Comparison of ENCODE assay signal across 20 cellular contexts in the genomic region with DNA sequence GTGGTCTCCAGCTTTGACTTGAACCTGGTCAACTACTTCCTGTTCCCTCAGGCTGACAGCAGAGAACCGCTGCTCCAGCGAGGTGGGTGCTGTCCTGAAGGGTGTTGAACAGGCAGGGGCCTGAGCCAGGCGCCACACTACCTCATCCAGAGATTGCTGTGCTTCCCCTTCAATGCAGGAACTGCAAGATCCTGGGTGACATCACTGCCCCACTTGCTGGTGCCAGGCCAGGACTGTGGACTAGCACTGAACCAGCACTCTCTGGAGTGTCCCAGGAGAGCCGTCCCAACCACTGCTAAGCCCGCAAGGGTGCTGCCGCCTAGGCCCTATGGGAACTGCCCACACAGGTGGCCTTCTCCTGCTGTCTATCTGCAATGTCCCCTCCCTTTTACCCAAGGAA. TPM values are rescaled to one million over a fixed set of nuclear protein-coding genes. Genes with fewer than 3 reads are reported as not detected.
"Had no signal": no experiment of that assay in that cellular context is flagged by ENCODE, and none has a peak within 500 bp of the region (broad histone marks: within the 10 kb centered on the region; RNA-seq: fewer than 3 reads in every experiment).

No MANE protein-coding gene starts in this region.

- H3K4me3 ChIP-seq: adrenal gland, ascending aorta, dorsolateral prefrontal cortex, esophagus squamous epithelium, gastroesophageal sphincter, lung, testis, vagina had no signal

- H3K9me3 Mint-ChIP-seq: natural killer cell treated with Interleukin-12 subunit alpha and Interleukin-12 subunit beta and Interleukin-15 and Interleukin-18, amount 100 ng/mL, for 72 hours; stimulated activated memory B cell treated with anti-CD40 and anti-IgM and Interleukin-4, amounts not matched to agents 10 μg/mL and 1 μg/mL and 100 μg/mL, for 72 hours; T-cell; T-helper 2 cell treated with Interferon-gamma antibody and Interleukin-4, amounts not matched to agents 5 μg/mL and 100 μg/mL, for 36 hours had no signal

- H3K4me1 Mint-ChIP-seq: stimulated activated memory B cell treated with anti-CD40 and anti-IgM and Interleukin-4, amounts not matched to agents 10 μg/mL and 1 μg/mL and 100 μg/mL, for 72 hours had no signal

- ATAC-seq: activated CD8-positive, alpha-beta T cell treated with anti-CD3 and anti-CD28 coated beads, Interleukin-2, amount 10 ng/mL, durations not matched to agents 7 days and 5 days; gastroesophageal sphincter; left colon; stimulated activated memory B cell treated with anti-CD40 and anti-IgM and Interleukin-4, amounts not matched to agents 10 μg/mL and 1 μg/mL and 100 μg/mL, for 72 hours had no signal

- DNase-seq: activated CD4-positive, CD25-positive, alpha-beta regulatory T cell treated with anti-CD3 and anti-CD28 coated beads, Interleukin-2, amount 50 U/mL, for 72 hours; activated CD8-positive, alpha-beta T cell treated with anti-CD3 and anti-CD28 coated beads, Interleukin-2, amount 10 ng/mL, durations not matched to agents 7 days and 5 days; brain microvascular endothelial cell; esophagus squamous epithelium; left colon; small intestine; trophoblast cell; WERI-Rb-1 had no signal

- H3K27me3 ChIP-seq: adrenal gland, ascending aorta, brain microvascular endothelial cell, testis, vagina had no signal

- H3K9me3 ChIP-seq: adrenal gland, ascending aorta, esophagus squamous epithelium, gastroesophageal sphincter, testis, vagina had no signal

- H3K27ac Mint-ChIP-seq: activated CD8-positive, alpha-beta T cell treated with anti-CD3 and anti-CD28 coated beads, Interleukin-2, amount 10 ng/mL, durations not matched to agents 7 days and 5 days; activated naive CD8-positive, alpha-beta T cell; natural killer cell treated with Interleukin-12 subunit alpha and Interleukin-12 subunit beta and Interleukin-15 and Interleukin-18, amount 100 ng/mL, for 72 hours; stimulated activated memory B cell treated with anti-CD40 and anti-IgM and Interleukin-4, amounts not matched to agents 10 μg/mL and 1 μg/mL and 100 μg/mL, for 72 hours; T-cell; T-helper 2 cell treated with Interferon-gamma antibody and Interleukin-4, amounts not matched to agents 5 μg/mL and 100 μg/mL, for 36 hours had no signal

- H3K4me1 ChIP-seq: adrenal gland, ascending aorta, gastroesophageal sphincter, testis, vagina had no signal

- H3K27me3 Mint-ChIP-seq: activated naive CD8-positive, alpha-beta T cell; natural killer cell treated with Interleukin-12 subunit alpha and Interleukin-12 subunit beta and Interleukin-15 and Interleukin-18, amount 100 ng/mL, for 72 hours; T-cell had no signal

- H3K36me3 ChIP-seq: adrenal gland, ascending aorta, brain microvascular endothelial cell, esophagus squamous epithelium, gastroesophageal sphincter, vagina, WERI-Rb-1 had no signal

- H3K36me3 Mint-ChIP-seq: activated naive CD8-positive, alpha-beta T cell; natural killer cell treated with Interleukin-12 subunit alpha and Interleukin-12 subunit beta and Interleukin-15 and Interleukin-18, amount 100 ng/mL, for 72 hours; stimulated activated memory B cell treated with anti-CD40 and anti-IgM and Interleukin-4, amounts not matched to agents 10 μg/mL and 1 μg/mL and 100 μg/mL, for 72 hours; T-cell had no signal

- H3K27ac ChIP-seq: adrenal gland, ascending aorta, brain microvascular endothelial cell, dorsolateral prefrontal cortex, esophagus squamous epithelium, gastroesophageal sphincter, testis, vagina, WERI-Rb-1 had no signal

- H3K4me3 Mint-ChIP-seq: activated CD8-positive, alpha-beta T cell treated with anti-CD3 and anti-CD28 coated beads, Interleukin-2, amount 10 ng/mL, durations not matched to agents 7 days and 5 days; activated naive CD8-positive, alpha-beta T cell; natural killer cell treated with Interleukin-12 subunit alpha and Interleukin-12 subunit beta and Interleukin-15 and Interleukin-18, amount 100 ng/mL, for 72 hours; stimulated activated memory B cell treated with anti-CD40 and anti-IgM and Interleukin-4, amounts not matched to agents 10 μg/mL and 1 μg/mL and 100 μg/mL, for 72 hours; T-cell; T-helper 2 cell treated with Interferon-gamma antibody and Interleukin-4, amounts not matched to agents 5 μg/mL and 100 μg/mL, for 36 hours had no signal

RNA-seq across cellular contexts. Expression of a gene that starts 51.7 kb away (rescaled TPM):
- total RNA-seq: activated CD8-positive, alpha-beta T cell treated with anti-CD3 and anti-CD28 coated beads, Interleukin-2, amount 10 ng/mL, durations not matched to agents 7 days and 5 days; adrenal gland; ascending aorta; esophagus squamous epithelium; gastroesophageal sphincter; left colon; lung; natural killer cell treated with Interleukin-12 subunit alpha and Interleukin-12 subunit beta and Interleukin-15 and Interleukin-18, amount 100 ng/mL, for 72 hours; vagina had no signal
